ENCODE assay signal across 8 cellular contexts in genomic region chr6:21587925-21588811, GRCh38. TPM values are rescaled to one million over a fixed set of nuclear protein-coding genes. Genes with fewer than 3 reads are reported as not detected.
DNase-seq lines count a peak whose midpoint lies in the region; ATAC-seq and TF ChIP-seq lines count a peak whose summit lies in the region.

No MANE protein-coding gene starts in this region.

- peak overlapping the region; percentile 79 for H3K27ac ChIP-seq in urinary bladder (ENCODE audit: low read depth)

- H3K27me3 ChIP-seq in Caco-2 (replicated peaks; ENCODE audit: control insufficient read depth, insufficient read depth, low read length): no peaks in the 10 kb centered on the region

- WGBS in urinary bladder: under 1% methylated on average over 64 of the region's 64 CpGs

- H3K4me3 ChIP-seq in Caco-2 (ENCODE audit: low read depth, low read length) (peak overlapping the region; percentile 85), urinary bladder (ENCODE audit: low read depth, low read length) (peak overlapping the region; percentile 39)

- H3K36me3 Mint-ChIP-seq in Caco-2 (ENCODE audit: insufficient read depth, unreplicated experiment): peaks cover 6% of the 10 kb centered on the region
- no peaks in the 10 kb centered on the region for H3K36me3 Mint-ChIP-seq in activated T-cell treated with anti-CD3 and anti-CD28 coated beads, Interleukin-2, amount 50 U/mL, for 24 hours (ENCODE audit: low read depth)
- no peaks in the 10 kb centered on the region for H3K36me3 Mint-ChIP-seq in natural killer cell

- DNase-seq in Caco-2: peak; percentile 57 to 66
- DNase-seq in NCI-H69 (lab: John Stamatoyannopoulos, UW): peak; percentile 98
- DNase-seq in activated T-cell treated with anti-CD3 and anti-CD28 coated beads, Interleukin-2, amount 50 U/mL, for 24 hours: peak; percentile 68
- DNase-seq in fibroblast of peridontal ligament (ENCODE audit: extremely low read depth): peak; percentile 51
- DNase-seq in natural killer cell: peak; percentile 37

- no peaks in the 10 kb centered on the region for H3K9me3 ChIP-seq in Caco-2

- POLR2A ChIA-PET in Caco-2 (lab: Charles Lee): interaction anchor here (0.6 to 1.1 kb wide), 4 partner anchors 8 to 1026 kb away, joined by 4 to 8 read pairs (median 6); no protein-coding TSS in a partner anchor

- H3K4me1 Mint-ChIP-seq in Caco-2 (ENCODE audit: low read depth, unreplicated experiment) (no peaks in the 10 kb centered on the region), natural killer cell (peaks cover 9 to 15% of the 10 kb centered on the region in 2 donors)
- peaks cover 17% of the 10 kb centered on the region for H3K4me1 Mint-ChIP-seq in activated T-cell treated with anti-CD3 and anti-CD28 coated beads, Interleukin-2, amount 50 U/mL, for 24 hours (ENCODE audit: low read depth)

- BruUV-seq in Caco-2 (replicated peaks; lab: Mats Ljungman, UMichigan): no TSS peak

- H3K36me3 ChIP-seq in Caco-2 (ENCODE audit: control insufficient read depth, insufficient read depth, low read length) (no peaks in the 10 kb centered on the region), urinary bladder (ENCODE audit: insufficient read depth) (no peaks in the 10 kb centered on the region)

- H3K27ac Mint-ChIP-seq in Caco-2 (ENCODE audit: unreplicated experiment): peak overlapping the region; percentile 63
- peak overlapping the region; percentile 57 for H3K27ac Mint-ChIP-seq in activated T-cell treated with anti-CD3 and anti-CD28 coated beads, Interleukin-2, amount 50 U/mL, for 24 hours
- peak overlapping the region in 1 of 2 donors; percentile 68 for H3K27ac Mint-ChIP-seq in natural killer cell

- TF ChIP-seq CTCF in Caco-2 (IDR thresholded peaks at IDR 0.05; ENCODE audit: insufficient read depth in 1 of 2, low read depth in 1 of 2, low read length in 1 of 2, severe bottlenecking in 1 of 2, unreplicated experiment in 1 of 2) (no peak), natural killer cell (IDR thresholded peaks at IDR 0.05) (no peak)

- peak; percentile 35 for ATAC-seq in GM19328 (IDR thresholded peaks at IDR 0.05; ENCODE audit: unreplicated experiment)
- peak; percentile 38 for ATAC-seq in HG03280 (IDR thresholded peaks at IDR 0.05; ENCODE audit: unreplicated experiment)
- peak; percentile 33 to 51 (median 46) for ATAC-seq in natural killer cell

- intact Hi-C loops in Caco-2 (cut with micrococcal nuclease; ENCODE audit: unreplicated experiment): loop anchor here (2.0 to 10.0 kb wide), 4 partner anchors 131 to 651 kb away; no protein-coding TSS in a partner anchor
- intact Hi-C loops in natural killer cell (cut with micrococcal nuclease): no loop called here

- CTCF ChIA-PET in Caco-2 (lab: Charles Lee): interaction anchor here (0.6 to 2.5 kb wide), 16 partner anchors 62 to 1025 kb away, joined by 3 to 15 read pairs (median 4); no protein-coding TSS in a partner anchor

- H3K9me3 Mint-ChIP-seq in Caco-2 (ENCODE audit: unreplicated experiment) (peaks cover 10% of the 10 kb centered on the region), natural killer cell (no peaks in the 10 kb centered on the region)
- no peaks in the 10 kb centered on the region for H3K9me3 Mint-ChIP-seq in activated T-cell treated with anti-CD3 and anti-CD28 coated beads, Interleukin-2, amount 50 U/mL, for 24 hours

- H3K4me3 Mint-ChIP-seq in Caco-2 (ENCODE audit: unreplicated experiment): peak overlapping the region; percentile 85
- peak overlapping the region; percentile 83 for H3K4me3 Mint-ChIP-seq in activated T-cell treated with anti-CD3 and anti-CD28 coated beads, Interleukin-2, amount 50 U/mL, for 24 hours
- H3K4me3 Mint-ChIP-seq in natural killer cell: peak overlapping the region; percentile 95

- no peaks in the 10 kb centered on the region for H3K4me1 ChIP-seq in Caco-2
- no peaks in the 10 kb centered on the region for H3K4me1 ChIP-seq in urinary bladder (ENCODE audit: insufficient read depth)

- H3K27me3 Mint-ChIP-seq in Caco-2 (ENCODE audit: insufficient read depth, unreplicated experiment): no peaks in the 10 kb centered on the region
- H3K27me3 Mint-ChIP-seq in activated T-cell treated with anti-CD3 and anti-CD28 coated beads, Interleukin-2, amount 50 U/mL, for 24 hours: peaks cover 57% of the 10 kb centered on the region
- H3K27me3 Mint-ChIP-seq in natural killer cell (ENCODE audit: low read depth in 2 of 2): peaks cover 24 to 29% of the 10 kb centered on the region in 2 donors

RNA-seq across cellular contexts. Expression of gene SOX4, which starts 5.4 kb away (rescaled TPM):
- total RNA-seq in Caco-2 (2022): 76.8 and 77.3 TPM in 2 replicates
- total RNA-seq in natural killer cell: 1 to 10 TPM; 4.4 to 7.6 (median 6.4) TPM
- total RNA-seq in urinary bladder: 71.0 TPM
- polyA plus RNA-seq in urinary bladder: 6.3 TPM

Comparison
In these comparisons a context has a peak if more than half of its experiments do, and no peak if none do; other contexts are left out.
1. Peak in every context shown above with its lines: DNase-seq, ATAC-seq, H3K4me3 ChIP-seq and H3K27ac ChIP-seq.
2. DNase-seq: peak in every context shown above with its lines; median percentile 98 in NCI-H69; 68 in activated T-cell treated with anti-CD3 and anti-CD28 coated beads, Interleukin-2, amount 50 U/mL, for 24 hours; 62 in Caco-2; 51 in fibroblast of peridontal ligament; 37 in natural killer cell.